In genomic region chr13:20360041-20360491, GRCh38 we compare ENCODE assay signal across 17 cellular contexts.
DNase-seq lines count a peak whose midpoint lies in the region; ATAC-seq and TF ChIP-seq lines count a peak whose summit lies in the region.
"Had no signal": no experiment of that assay in that cellular context is flagged by ENCODE, and none has a peak within 500 bp of the region (broad histone marks: within the 10 kb centered on the region; RNA-seq: fewer than 3 reads in every experiment).

No MANE protein-coding gene starts in this region.

- POLR2A ChIA-PET in RWPE1 (lab: Yijun Ruan, JAX; ENCODE audit: low non-redundant PET) = no interaction called here

- no peaks in the 10 kb centered on the region for H4K20me1 ChIP-seq in osteoblast (ENCODE audit: insufficient read depth, low read length)

- H3K4me1 ChIP-seq in osteoblast (ENCODE audit: insufficient read depth, low read length) = peaks cover 11% of the 10 kb centered on the region
- H3K4me1 ChIP-seq: HAP-1 had no signal

- DNase-seq in H4 (ENCODE audit: low spot score) = peak; percentile 83
- no peak for DNase-seq in RWPE1 (ENCODE audit: low spot score)
- DNase-seq in epithelial cell of proximal tubule (ENCODE audit: low read depth) = peak; percentile 69
- DNase-seq in osteoblast (ENCODE audit: insufficient read length, low spot score, missing footprints) = peak; percentile 77
- no peak for DNase-seq in stimulated activated CD8-positive, alpha-beta memory T cell treated with anti-CD3 and anti-CD28 coated beads, Interleukin-4, amount 100 ng/mL, for 48 hours
- no peak for DNase-seq in GM13976 (ENCODE audit: low spot score)
- DNase-seq: activated CD4-positive, alpha-beta T cell treated with anti-CD3 and anti-CD28 coated beads, Interleukin-2, amount 50 U/mL, for 48 hours; activated effector memory CD4-positive, alpha-beta T cell treated with Interleukin-2 at 50 U/mL for 16 hours; CD4-positive, alpha-beta T cell; NCI-H1105 treated with DMSO at 0.1 percent for 48 hours; NCI-H524; Right ventricle myocardium superior had no signal

- in situ Hi-C loops in GM13976 (cut with MboI; ENCODE audit: low sequenced_read_pairs, unreplicated experiment) = no loop called here

- H3K27ac ChIP-seq in RWPE1 (peak overlapping the region; percentile 92), osteoblast (ENCODE audit: low read depth, low read length) (no peak overlapping the region)
- H3K27ac ChIP-seq: neural progenitor cell had no signal

- H2AFZ ChIP-seq in osteoblast (ENCODE audit: low read length) = no peak overlapping the region
- H2AFZ ChIP-seq: neural progenitor cell had no signal

- CTCF ChIA-PET in RWPE1 (lab: Yijun Ruan, JAX) = interaction anchor here (0.6 to 0.9 kb wide), 2 partner anchors 132 to 162 kb away, joined by 3 to 5 read pairs; no protein-coding TSS in a partner anchor

- H3K27me3 ChIP-seq in osteoblast (ENCODE audit: insufficient read depth, low read length) = peaks cover 6% of the 10 kb centered on the region

- H3K4me2 ChIP-seq in osteoblast (ENCODE audit: insufficient read depth, low read length) = peak overlapping the region; percentile 20
- H3K4me2 ChIP-seq: neural progenitor cell had no signal

- ATAC-seq in HG02938 (IDR thresholded peaks at IDR 0.05; ENCODE audit: unreplicated experiment) = no peak
- ATAC-seq in GM21423 (IDR thresholded peaks at IDR 0.05; ENCODE audit: unreplicated experiment) = no peak

- no peaks in the 10 kb centered on the region for H3K79me2 ChIP-seq in osteoblast (ENCODE audit: insufficient read depth, low read length)

- no peaks in the 10 kb centered on the region for H3K9me3 ChIP-seq in osteoblast (ENCODE audit: low read depth, low read length)
- H3K9me3 ChIP-seq: HAP-1 had no signal

- H3K4me3 ChIP-seq in epithelial cell of proximal tubule (ENCODE audit: low read depth, low read length) (no peak overlapping the region), osteoblast (ENCODE audit: insufficient read depth, low read length) (no peak overlapping the region)
- H3K4me3 ChIP-seq: HAP-1, lung, neural progenitor cell had no signal

- TF ChIP-seq CTCF in RWPE1 (conservative IDR thresholded peaks at IDR 0.05; ENCODE audit: low read depth) = no peak
- no peak for TF ChIP-seq CTCF in epithelial cell of proximal tubule (conservative IDR thresholded peaks at IDR 0.05; ENCODE audit: low read depth, low read length)
- TF ChIP-seq CTCF in osteoblast (IDR thresholded peaks at IDR 0.05; ENCODE audit: extremely low read depth, low read depth, low read length) = no peak
- TF ChIP-seq CTCF in GM13976 (IDR thresholded peaks at IDR 0.05; ENCODE audit: borderline replicate concordance, control extremely low read depth, extremely low read depth, insufficient read depth, missing control alignments) = no peak

- no peaks in the 10 kb centered on the region for H3K36me3 ChIP-seq in osteoblast (ENCODE audit: insufficient read depth, low read length)
- H3K36me3 ChIP-seq: HAP-1, neural progenitor cell had no signal

Comparison
In these comparisons a context has a peak if more than half of its experiments do, and no peak if none do; other contexts are left out.
1. DNase-seq: peak in H4 (single experiment), epithelial cell of proximal tubule (single experiment) and osteoblast (single experiment); none in RWPE1 (single experiment), stimulated activated CD8-positive, alpha-beta memory T cell treated with anti-CD3 and anti-CD28 coated beads, Interleukin-4, amount 100 ng/mL, for 48 hours (single experiment) and GM13976 (single experiment).